In genomic region chrX:97026406-97026805, GRCh38 we compare ENCODE assay signal across 13 cellular contexts.
DNase-seq lines count a peak whose midpoint lies in the region; ATAC-seq and TF ChIP-seq lines count a peak whose summit lies in the region.
"Had no signal": no experiment of that assay in that cellular context is flagged by ENCODE, and none has a peak within 500 bp of the region (broad histone marks: within the 10 kb centered on the region; RNA-seq: fewer than 3 reads in every experiment).

No MANE protein-coding gene starts in this region.

- no peak overlapping the region for H3K4me3 ChIP-seq in left ventricle myocardium inferior
- no peak overlapping the region for H3K4me3 ChIP-seq in fibroblast of the aortic adventitia (ENCODE audit: low read depth, low read length)
- no peak overlapping the region for H3K4me3 ChIP-seq in mammary epithelial cell (replicated peaks in 1 of 3; ENCODE audit: insufficient read depth in 1 of 3, low read depth in 2 of 3, low read length in 3 of 3)
- no peak overlapping the region for H3K4me3 ChIP-seq in upper lobe of left lung
- H3K4me3 ChIP-seq: ovary had no signal

- no peaks in the 10 kb centered on the region for H4K20me1 ChIP-seq in mammary epithelial cell (ENCODE audit: insufficient read depth, low read length)

- H3K9me3 ChIP-seq in left ventricle myocardium inferior (replicated peaks) = no peaks in the 10 kb centered on the region
- H3K9me3 ChIP-seq in mammary epithelial cell (replicated peaks; ENCODE audit: insufficient read depth, low read length) = no peaks in the 10 kb centered on the region
- H3K9me3 ChIP-seq in upper lobe of left lung = no peaks in the 10 kb centered on the region
- H3K9me3 ChIP-seq: ovary had no signal

- no peaks in the 10 kb centered on the region for H3K4me1 ChIP-seq in left ventricle myocardium inferior
- H3K4me1 ChIP-seq in mammary epithelial cell (ENCODE audit: insufficient read depth, low read length) = no peaks in the 10 kb centered on the region
- no peaks in the 10 kb centered on the region for H3K4me1 ChIP-seq in upper lobe of left lung

- no peak overlapping the region for H3K27ac ChIP-seq in left ventricle myocardium inferior (replicated peaks)
- H3K27ac ChIP-seq in mammary epithelial cell (ENCODE audit: insufficient read depth, low read depth, low read length) = no peak overlapping the region
- H3K27ac ChIP-seq in upper lobe of left lung = no peak overlapping the region
- H3K27ac ChIP-seq: ovary had no signal

- no peak overlapping the region for H3K27ac Mint-ChIP-seq in Calu3 (ENCODE audit: unreplicated experiment)
- H3K27ac Mint-ChIP-seq: activated CD8-positive, alpha-beta memory T cell treated with anti-CD3 and anti-CD28 coated beads, Interleukin-2, amount 10 ng/mL, durations not matched to agents 7 days and 5 days had no signal

- WGBS in mammary epithelial cell (ENCODE audit: low coverage, missing lambda C conversion rate) = 67% methylated on average over 2 of the region's 2 CpGs
- WGBS in upper lobe of left lung, 2 donors = 58 to 61% methylated on average over 2 of the region's 2 CpGs

- no TSS peak for BruUV-seq in mammary epithelial cell (replicated peaks; lab: Mats Ljungman, UMichigan)
- no TSS peak for BruUV-seq in Calu3 (replicated peaks; lab: Mats Ljungman, UMichigan)

- TF ChIP-seq POLR2A in upper lobe of left lung (IDR thresholded peaks at IDR 0.05) = no peak

- intact Hi-C loops in left ventricle myocardium inferior (cut with micrococcal nuclease) = no loop called here
- intact Hi-C loops in left ventricle myocardium superior (cut with micrococcal nuclease) = no loop called here
- intact Hi-C loops in mammary epithelial cell (cut with micrococcal nuclease) = no loop called here
- intact Hi-C loops in Calu3 (cut with micrococcal nuclease; ENCODE audit: unreplicated experiment) = loop anchor here (2.0 kb wide), 1 partner anchor 658 kb away; no protein-coding TSS in a partner anchor

- no peak overlapping the region for H3K4me2 ChIP-seq in mammary epithelial cell (ENCODE audit: insufficient read depth, low read depth, low read length)

- no peak for DNase-seq in left ventricle myocardium inferior
- DNase-seq in left ventricle myocardium superior = no peak
- DNase-seq in NCI-H748 treated with DMSO at 0.1 percent for 48 hours (lab: John Stamatoyannopoulos, UW) = peak; percentile 58
- peak; percentile 3 for DNase-seq in fibroblast of the aortic adventitia (ENCODE audit: low read depth)
- no peak for DNase-seq in mammary epithelial cell
- no peak for DNase-seq in Calu3
- DNase-seq in upper lobe of left lung = no peak
- DNase-seq: activated CD8-positive, alpha-beta memory T cell treated with anti-CD3 and anti-CD28 coated beads, Interleukin-2, amount 10 ng/mL, durations not matched to agents 7 days and 5 days; caudate nucleus; hypothalamus; ovary; Right ventricle myocardium superior had no signal

- H3K79me2 ChIP-seq in mammary epithelial cell (ENCODE audit: insufficient read depth, low read length) = no peaks in the 10 kb centered on the region

- H3K4me3 Mint-ChIP-seq in Calu3 (ENCODE audit: low read depth, unreplicated experiment) = no peak overlapping the region
- H3K4me3 Mint-ChIP-seq: activated CD8-positive, alpha-beta memory T cell treated with anti-CD3 and anti-CD28 coated beads, Interleukin-2, amount 10 ng/mL, durations not matched to agents 7 days and 5 days had no signal

- no peaks in the 10 kb centered on the region for H3K4me1 Mint-ChIP-seq in Calu3 (ENCODE audit: low read depth, unreplicated experiment)

- H3K36me3 ChIP-seq in left ventricle myocardium inferior (no peaks in the 10 kb centered on the region), mammary epithelial cell (ENCODE audit: insufficient read depth, low read length) (no peaks in the 10 kb centered on the region), upper lobe of left lung (no peaks in the 10 kb centered on the region)
- H3K36me3 ChIP-seq: ovary had no signal

- no peaks in the 10 kb centered on the region for H3K27me3 Mint-ChIP-seq in Calu3 (ENCODE audit: unreplicated experiment)
- H3K27me3 Mint-ChIP-seq: activated CD8-positive, alpha-beta memory T cell treated with anti-CD3 and anti-CD28 coated beads, Interleukin-2, amount 10 ng/mL, durations not matched to agents 7 days and 5 days had no signal

- H3K27me3 ChIP-seq in left ventricle myocardium inferior (ENCODE audit: low read depth) (no peaks in the 10 kb centered on the region), mammary epithelial cell (ENCODE audit: insufficient read depth, low read length) (no peaks in the 10 kb centered on the region), upper lobe of left lung (no peaks in the 10 kb centered on the region)
- H3K27me3 ChIP-seq: ovary had no signal

- CTCF ChIA-PET in mammary epithelial cell (lab: Charles Lee; ENCODE audit: low non-redundant PET) (no interaction called here), Calu3 (lab: Charles Lee) (no interaction called here)

- TF ChIP-seq EP300 in upper lobe of left lung (IDR thresholded peaks at IDR 0.05) = no peak

- dilution Hi-C loops in mammary epithelial cell (cut with HindIII; ENCODE audit: low sequenced_read_pairs) = no loop called here

- no peak overlapping the region for H3K9ac ChIP-seq in mammary epithelial cell (ENCODE audit: insufficient read depth, low read length)

- peak; percentile 11 for TF ChIP-seq CTCF in left ventricle myocardium inferior (IDR thresholded peaks at IDR 0.05; ENCODE audit: borderline replicate concordance)
- TF ChIP-seq CTCF in fibroblast of the aortic adventitia (IDR thresholded peaks at IDR 0.05; ENCODE audit: insufficient read depth, low read length) = no peak
- TF ChIP-seq CTCF in mammary epithelial cell (conservative IDR thresholded peaks at IDR 0.05 in 1 of 2, IDR thresholded peaks at IDR 0.05 in 1 of 2; ENCODE audit: extremely low read depth in 1 of 2, insufficient read depth in 1 of 2, low read depth in 1 of 2, low read length in 2 of 2) = no peak
- TF ChIP-seq CTCF in Calu3 (IDR thresholded peaks at IDR 0.05; ENCODE audit: unreplicated experiment) = no peak
- TF ChIP-seq CTCF in upper lobe of left lung (IDR thresholded peaks at IDR 0.05) = no peak

- in situ Hi-C loops in mammary epithelial cell (cut with MboI; ENCODE audit: low sequenced_read_pairs in 2 of 2) = no loop called here

- H3K36me3 Mint-ChIP-seq in Calu3 (ENCODE audit: insufficient read depth, unreplicated experiment) = no peaks in the 10 kb centered on the region

- H2AFZ ChIP-seq in mammary epithelial cell (ENCODE audit: low read depth, low read length) = no peak overlapping the region

- ATAC-seq in left ventricle myocardium superior (no peak), HG03520 (IDR thresholded peaks at IDR 0.05; ENCODE audit: unreplicated experiment) (no peak), upper lobe of left lung (ENCODE audit: low FRiP score in 2 of 2) (no peak)
- ATAC-seq: activated CD8-positive, alpha-beta memory T cell treated with anti-CD3 and anti-CD28 coated beads, Interleukin-2, amount 10 ng/mL, durations not matched to agents 7 days and 5 days had no signal

- H3K9me3 Mint-ChIP-seq in Calu3 (ENCODE audit: low read depth, unreplicated experiment) = no peaks in the 10 kb centered on the region

Comparison
In these comparisons a context has a peak if more than half of its experiments do, and no peak if none do; other contexts are left out.
1. DNase-seq: peak in NCI-H748 treated with DMSO at 0.1 percent for 48 hours (single experiment) and fibroblast of the aortic adventitia (single experiment); none in left ventricle myocardium inferior (single experiment), left ventricle myocardium superior (single experiment), mammary epithelial cell (single experiment), Calu3 (single experiment) and upper lobe of left lung (0 of 2).